8 cellular contexts compared by ENCODE assay signal in the genomic region with DNA sequence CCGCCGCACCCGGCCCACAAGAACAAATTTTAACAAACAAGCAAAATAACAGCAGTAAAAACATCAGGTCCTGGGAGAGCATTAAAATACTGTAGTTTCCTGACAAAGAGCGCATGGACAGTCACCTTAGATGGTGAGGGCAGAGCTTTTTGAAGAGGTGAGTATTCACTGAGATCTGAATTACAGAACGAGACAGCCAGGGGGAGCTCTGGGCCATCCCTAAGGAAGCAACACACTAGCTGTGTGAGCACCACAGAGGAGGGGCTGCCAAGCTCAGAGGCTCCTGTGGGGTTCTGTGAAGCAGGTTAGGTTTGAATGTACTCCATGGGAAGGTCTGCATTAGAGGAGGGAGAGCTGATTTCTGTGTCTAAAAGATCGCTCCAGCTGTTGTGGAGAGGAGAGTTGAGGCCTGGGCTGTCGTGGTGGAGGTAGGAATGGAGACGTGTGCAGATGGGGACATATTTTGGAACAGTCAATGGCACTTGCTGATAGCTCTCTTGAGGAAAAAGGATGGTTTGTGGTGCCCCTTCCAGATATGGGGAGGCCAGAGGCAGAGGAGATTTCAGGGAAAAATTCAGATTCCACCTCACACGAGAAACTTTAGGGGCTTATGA.
DNase-seq lines count a peak whose midpoint lies in the region; ATAC-seq and TF ChIP-seq lines count a peak whose summit lies in the region.

No MANE protein-coding gene starts in this region.

- CTCF ChIA-PET in IMR-90 (lab: Yijun Ruan, JAX): interaction anchor here (0.6 to 1.8 kb wide), 8 partner anchors 11 to 232 kb away, joined by 3 to 13 read pairs (median 4); no protein-coding TSS in a partner anchor

- H2BK15ac ChIP-seq in IMR-90 (ENCODE audit: low read depth, low read length): no peak overlapping the region

- no peak overlapping the region for H3K4ac ChIP-seq in IMR-90 (ENCODE audit: low read depth, low read length)

- peak; percentile 95 for ATAC-seq in IMR-90 (ENCODE audit: low read depth)
- ATAC-seq in Right ventricle myocardium superior (ENCODE audit: poor library complexity): peak; percentile 83
- no peak for ATAC-seq in GM18519 (IDR thresholded peaks at IDR 0.05; ENCODE audit: low FRiP score, unreplicated experiment)
- no peak for ATAC-seq in GM18517 (IDR thresholded peaks at IDR 0.05; ENCODE audit: unreplicated experiment)

- peak; percentile 62 for TF ChIP-seq RAD21 in IMR-90 (IDR thresholded peaks at IDR 0.05; ENCODE audit: low read length)

- POLR2A ChIA-PET in IMR-90 (lab: Charles Lee; ENCODE audit: unreplicated experiment): no interaction called here

- no peaks in the 10 kb centered on the region for H3K27me3 ChIP-seq in IMR-90 (ENCODE audit: control insufficient read depth, insufficient read depth, low read length)

- no peaks in the 10 kb centered on the region for H3K9me3 ChIP-seq in IMR-90 (ENCODE audit: control insufficient read depth, insufficient read depth, low read length)

- peak; percentile 53 for TF ChIP-seq CTCF in IMR-90 (conservative IDR thresholded peaks at IDR 0.05; ENCODE audit: low read depth, low read length)

- no peaks in the 10 kb centered on the region for H3K9me1 ChIP-seq in IMR-90 (ENCODE audit: insufficient read depth, low read length)

- H4K8ac ChIP-seq in IMR-90 (ENCODE audit: low read depth in 2 of 2, low read length in 2 of 2): no peak overlapping the region

- no peak overlapping the region for H4K5ac ChIP-seq in IMR-90 (ENCODE audit: low read depth, low read length)

- H3K56ac ChIP-seq in IMR-90 (ENCODE audit: extremely low read depth, insufficient read depth, low read length): no peak overlapping the region

- in situ Hi-C loops in IMR-90 (cut with MboI; ENCODE audit: low sequenced_read_pairs): loop anchor here (5.0 kb wide), 1 partner anchor 189 kb away; no protein-coding TSS in a partner anchor

- WGBS in IMR-90 (ENCODE audit: extremely low coverage in 2 of 2, insufficient read length in 1 of 2), 2 experiments: 37% methylated on average over 3 of the region's 9 CpGs; no CpG with 5 or more reads in 1 of the 2 experiments

- DNase-seq in DMS53 treated with DMSO at 0.1 percent for 48 hours (lab: John Stamatoyannopoulos, UW; ENCODE audit: unreplicated experiment) (peak; percentile 35), IMR-90 (peak; percentile 51), RKO (ENCODE audit: low spot score) (peak; percentile 58), Right ventricle myocardium superior (no peak), renal cortical epithelial cell (ENCODE audit: low read depth) (peak; percentile 53)
- peak; percentile 46 for DNase-seq in activated naive CD4-positive, alpha-beta T cell treated with Interleukin-2 at 50 U/mL for 16 hours

- no peak overlapping the region for H3K18ac ChIP-seq in IMR-90 (ENCODE audit: low read depth, low read length)

- H4K20me1 ChIP-seq in IMR-90 (ENCODE audit: insufficient read depth, low read length): no peaks in the 10 kb centered on the region

- intact Hi-C loops in IMR-90 (cut with micrococcal nuclease) (loop anchor here (1.0 to 5.0 kb wide), 2 partner anchors 39 to 189 kb away; no protein-coding TSS in a partner anchor), Right ventricle myocardium superior (cut with DNase I) (loop anchor here (5.0 kb wide), 1 partner anchor 189 kb away; no protein-coding TSS in a partner anchor)

- H2AK9ac ChIP-seq in IMR-90 (replicated peaks; ENCODE audit: low read depth, low read length, poor library complexity): no peak overlapping the region

- no peak overlapping the region for H3K4me3 ChIP-seq in IMR-90 (ENCODE audit: insufficient read depth, low read depth, low read length)

- no peak overlapping the region for H2BK20ac ChIP-seq in IMR-90 (ENCODE audit: low read depth, low read length)

- H3K27ac ChIP-seq in IMR-90 (ENCODE audit: insufficient read depth, low read length): no peak overlapping the region

- no peak overlapping the region for H4K91ac ChIP-seq in IMR-90 (ENCODE audit: insufficient read depth, low read depth, low read length)

- no peak overlapping the region for H3K9ac ChIP-seq in IMR-90 (ENCODE audit: low read depth, low read length)

- no peak overlapping the region for H2BK5ac ChIP-seq in IMR-90 (ENCODE audit: low read depth, low read length, poor library complexity, severe bottlenecking)

- no peak overlapping the region for H2BK120ac ChIP-seq in IMR-90 (ENCODE audit: low read depth, low read length)

- H3K4me1 ChIP-seq in IMR-90 (ENCODE audit: control insufficient read depth, insufficient read depth, low read length): no peaks in the 10 kb centered on the region

- no peak overlapping the region for H3K4me2 ChIP-seq in IMR-90 (ENCODE audit: low read depth, low read length)

- peaks cover 51% of the 10 kb centered on the region for H3K36me3 ChIP-seq in IMR-90 (ENCODE audit: control insufficient read depth, insufficient read depth, low read length)

- H3K14ac ChIP-seq in IMR-90 (replicated peaks; ENCODE audit: low read depth, low read length): no peak overlapping the region

- no peak overlapping the region for H2AFZ ChIP-seq in IMR-90 (replicated peaks; ENCODE audit: low read length, poor library complexity)

- TF ChIP-seq POLR2A in IMR-90 (IDR thresholded peaks at IDR 0.05; ENCODE audit: low read depth, low read length): no peak

- no peaks in the 10 kb centered on the region; a peak in 2 of 4 replicates for H3K79me1 ChIP-seq in IMR-90 (ENCODE audit: low read depth in 1 of 2, low read length in 2 of 2)

- BruUV-seq in IMR-90 (replicated peaks; lab: Mats Ljungman, UMichigan): no TSS peak

- no peak overlapping the region for H2AK5ac ChIP-seq in IMR-90 (ENCODE audit: low read depth, low read length)

- dilution Hi-C loops in IMR-90 (cut with HindIII; ENCODE audit: low sequenced_read_pairs, unreplicated experiment): no loop called here

- H3K23ac ChIP-seq in IMR-90 (ENCODE audit: low read depth, low read length): no peak overlapping the region

TF ChIP-seq in IMR-90, 13 proteins besides CTCF, POLR2A, EP300 and RAD21:
- no peak for TF ChIP-seq MAZ (IDR thresholded peaks at IDR 0.05; ENCODE audit: borderline replicate concordance, low read depth, low read length)
- TF ChIP-seq, protein P1, sequence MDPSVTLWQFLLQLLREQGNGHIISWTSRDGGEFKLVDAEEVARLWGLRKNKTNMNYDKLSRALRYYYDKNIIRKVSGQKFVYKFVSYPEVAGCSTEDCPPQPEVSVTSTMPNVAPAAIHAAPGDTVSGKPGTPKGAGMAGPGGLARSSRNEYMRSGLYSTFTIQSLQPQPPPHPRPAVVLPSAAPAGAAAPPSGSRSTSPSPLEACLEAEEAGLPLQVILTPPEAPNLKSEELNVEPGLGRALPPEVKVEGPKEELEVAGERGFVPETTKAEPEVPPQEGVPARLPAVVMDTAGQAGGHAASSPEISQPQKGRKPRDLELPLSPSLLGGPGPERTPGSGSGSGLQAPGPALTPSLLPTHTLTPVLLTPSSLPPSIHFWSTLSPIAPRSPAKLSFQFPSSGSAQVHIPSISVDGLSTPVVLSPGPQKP (IDR thresholded peaks at IDR 0.05; ENCODE audit: borderline replicate concordance, low read depth, low read length): no peak
- TF ChIP-seq MAFK (IDR thresholded peaks at IDR 0.05; ENCODE audit: low read depth, low read length): no peak
- TF ChIP-seq SMC3 (IDR thresholded peaks at IDR 0.05; ENCODE audit: low read depth, low read length): peak; percentile 39
- TF ChIP-seq, protein P2, sequence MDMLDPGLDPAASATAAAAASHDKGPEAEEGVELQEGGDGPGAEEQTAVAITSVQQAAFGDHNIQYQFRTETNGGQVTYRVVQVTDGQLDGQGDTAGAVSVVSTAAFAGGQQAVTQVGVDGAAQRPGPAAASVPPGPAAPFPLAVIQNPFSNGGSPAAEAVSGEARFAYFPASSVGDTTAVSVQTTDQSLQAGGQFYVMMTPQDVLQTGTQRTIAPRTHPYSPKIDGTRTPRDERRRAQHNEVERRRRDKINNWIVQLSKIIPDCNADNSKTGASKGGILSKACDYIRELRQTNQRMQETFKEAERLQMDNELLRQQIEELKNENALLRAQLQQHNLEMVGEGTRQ (IDR thresholded peaks at IDR 0.05; ENCODE audit: low read depth, low read length): no peak
- no peak for TF ChIP-seq RFX5 (IDR thresholded peaks at IDR 0.05; ENCODE audit: low read depth, low read length)
- TF ChIP-seq MXI1 (IDR thresholded peaks at IDR 0.05; ENCODE audit: borderline replicate concordance, low read depth, low read length): no peak

Comparison
In these comparisons a context has a peak if more than half of its experiments do, and no peak if none do; other contexts are left out.
1. ATAC-seq: peak in IMR-90 (single experiment) and Right ventricle myocardium superior (single experiment); none in GM18519 (single experiment) and GM18517 (single experiment).